ENCODE assay signal across 8 cellular contexts in genomic region chr10:13587367-13587766, GRCh38. TPM values are rescaled to one million over a fixed set of nuclear protein-coding genes. Genes with fewer than 3 reads are reported as not detected.
A peak's percentile ranks its signal among the peaks of the same experiment; 100 is the strongest.
DNase-seq lines count a peak whose midpoint lies in the region; ATAC-seq and TF ChIP-seq lines count a peak whose summit lies in the region.

No MANE protein-coding gene starts in this region.

- no peak overlapping the region for H3K27ac ChIP-seq in esophagus (ENCODE audit: low read depth in 2 of 2, low read length in 1 of 2)
- no peak overlapping the region for H3K27ac ChIP-seq in neural cell (ENCODE audit: low read length)

- H3K4me3 ChIP-seq in esophagus (ENCODE audit: low read depth in 1 of 2, low read length in 2 of 2) (peak overlapping the region; percentile 91 to 99), neural cell (ENCODE audit: low read length) (peak overlapping the region; percentile 79)

- peak overlapping the region; percentile 78 for H2AFZ ChIP-seq in neural cell (ENCODE audit: low read depth, low read length)

- no peaks in the 10 kb centered on the region for H3F3A ChIP-seq in neural cell (ENCODE audit: insufficient read depth, low read length, poor library complexity, severe bottlenecking)

- peak; percentile 26 for DNase-seq in NCI-H82 (lab: John Stamatoyannopoulos, UW)
- no peak for DNase-seq in NCI-H82 treated with DMSO at 0.1 percent for 48 hours (lab: John Stamatoyannopoulos, UW; ENCODE audit: unreplicated experiment)
- DNase-seq in T1000 (lab: John Stamatoyannopoulos, UW) = no peak
- no peak for DNase-seq in NCI-H1436 (lab: John Stamatoyannopoulos, UW)

- peaks cover 0 to 8% of the 10 kb centered on the region in 2 donors for H3K4me1 ChIP-seq in esophagus (ENCODE audit: control insufficient read depth in 2 of 2, insufficient read depth in 2 of 2, low read length in 1 of 2)

- peak overlapping the region; percentile 79 for H3K9ac ChIP-seq in neural cell (ENCODE audit: low read length)

- H4K20me1 ChIP-seq in neural cell (ENCODE audit: insufficient read depth) = no peaks in the 10 kb centered on the region

- peaks cover 2 to 5% of the 10 kb centered on the region in 2 donors for H3K36me3 ChIP-seq in esophagus (ENCODE audit: control insufficient read depth in 2 of 2, insufficient read depth in 2 of 2, low read length in 1 of 2)
- no peaks in the 10 kb centered on the region for H3K36me3 ChIP-seq in neural cell (ENCODE audit: insufficient read depth, low read length)

- no peak for TF ChIP-seq CTCF in neural cell (IDR thresholded peaks at IDR 0.05; ENCODE audit: poor library complexity, severe bottlenecking)

- WGBS in esophagus, 2 donors = 3 to 5% methylated on average over 18 of the region's 18 CpGs

- TF ChIP-seq EP300 in neural cell (conservative IDR thresholded peaks at IDR 0.05; ENCODE audit: poor library complexity, severe bottlenecking) = no peak

- no peak for TF ChIP-seq RAD21 in neural cell (conservative IDR thresholded peaks at IDR 0.05)

- peak overlapping the region; percentile 79 for H3K4me2 ChIP-seq in neural cell (ENCODE audit: low read length)

- no peaks in the 10 kb centered on the region for H3K27me3 ChIP-seq in esophagus (ENCODE audit: control insufficient read depth in 1 of 2, insufficient read depth in 2 of 2, low read length in 2 of 2)
- H3K27me3 ChIP-seq in neural cell (ENCODE audit: insufficient read depth, low read depth, low read length) = no peaks in the 10 kb centered on the region

- H3K79me2 ChIP-seq in neural cell (replicated peaks; ENCODE audit: insufficient read depth, low read length) = peaks cover 33% of the 10 kb centered on the region

- H3K9me3 ChIP-seq in esophagus (ENCODE audit: control insufficient read depth in 2 of 2, insufficient read depth in 1 of 2, low read depth in 1 of 2, low read length in 1 of 2) = no peaks in the 10 kb centered on the region
- H3K9me3 ChIP-seq in neural cell (ENCODE audit: low read length) = no peaks in the 10 kb centered on the region

- H3K9me2 ChIP-seq in neural cell (ENCODE audit: insufficient read depth, low read length) = no peaks in the 10 kb centered on the region

- peak; percentile 48 for ATAC-seq in SK-N-SH treated with all-trans-retinoic acid at 6 μM for 48 hours
- no peak for ATAC-seq in HG03342 (IDR thresholded peaks at IDR 0.05; ENCODE audit: unreplicated experiment)

TF ChIP-seq in SK-N-SH treated with all-trans-retinoic acid at 6 μM for 48 hours, 23 proteins besides CTCF, POLR2A, EP300 and RAD21 (continues in another document):
- TF ChIP-seq ZFP3 (CRISPR knock-in tag; IDR thresholded peaks at IDR 0.05) (no peak), PPARA (CRISPR knock-in tag; IDR thresholded peaks at IDR 0.05; ENCODE audit: borderline replicate concordance) (no peak), PATZ1 (CRISPR knock-in tag; IDR thresholded peaks at IDR 0.05; ENCODE audit: borderline replicate concordance) (no peak), ZC3H10 (CRISPR knock-in tag; IDR thresholded peaks at IDR 0.05) (no peak), OSR1 (CRISPR knock-in tag; IDR thresholded peaks at IDR 0.05) (no peak)
- TF ChIP-seq, protein P1, sequence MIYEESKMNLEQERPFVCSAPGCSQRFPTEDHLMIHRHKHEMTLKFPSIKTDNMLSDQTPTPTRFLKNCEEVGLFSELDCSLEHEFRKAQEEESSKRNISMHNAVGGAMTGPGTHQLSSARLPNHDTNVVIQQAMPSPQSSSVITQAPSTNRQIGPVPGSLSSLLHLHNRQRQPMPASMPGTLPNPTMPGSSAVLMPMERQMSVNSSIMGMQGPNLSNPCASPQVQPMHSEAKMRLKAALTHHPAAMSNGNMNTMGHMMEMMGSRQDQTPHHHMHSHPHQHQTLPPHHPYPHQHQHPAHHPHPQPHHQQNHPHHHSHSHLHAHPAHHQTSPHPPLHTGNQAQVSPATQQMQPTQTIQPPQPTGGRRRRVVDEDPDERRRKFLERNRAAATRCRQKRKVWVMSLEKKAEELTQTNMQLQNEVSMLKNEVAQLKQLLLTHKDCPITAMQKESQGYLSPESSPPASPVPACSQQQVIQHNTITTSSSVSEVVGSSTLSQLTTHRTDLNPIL (CRISPR knock-in tag; IDR thresholded peaks at IDR 0.05; ENCODE audit: low read depth) = no peak
- TF ChIP-seq, protein P2, sequence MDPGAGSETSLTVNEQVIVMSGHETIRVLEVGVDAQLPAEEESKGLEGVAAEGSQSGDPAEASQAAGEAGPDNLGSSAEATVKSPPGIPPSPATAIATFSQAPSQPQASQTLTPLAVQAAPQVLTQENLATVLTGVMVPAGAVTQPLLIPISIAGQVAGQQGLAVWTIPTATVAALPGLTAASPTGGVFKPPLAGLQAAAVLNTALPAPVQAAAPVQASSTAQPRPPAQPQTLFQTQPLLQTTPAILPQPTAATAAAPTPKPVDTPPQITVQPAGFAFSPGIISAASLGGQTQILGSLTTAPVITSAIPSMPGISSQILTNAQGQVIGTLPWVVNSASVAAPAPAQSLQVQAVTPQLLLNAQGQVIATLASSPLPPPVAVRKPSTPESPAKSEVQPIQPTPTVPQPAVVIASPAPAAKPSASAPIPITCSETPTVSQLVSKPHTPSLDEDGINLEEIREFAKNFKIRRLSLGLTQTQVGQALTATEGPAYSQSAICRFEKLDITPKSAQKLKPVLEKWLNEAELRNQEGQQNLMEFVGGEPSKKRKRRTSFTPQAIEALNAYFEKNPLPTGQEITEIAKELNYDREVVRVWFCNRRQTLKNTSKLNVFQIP (CRISPR knock-in tag; IDR thresholded peaks at IDR 0.05; ENCODE audit: borderline replicate concordance, low read depth) = no peak

TF ChIP-seq in neural cell, 6 proteins besides CTCF, POLR2A, EP300 and RAD21:
- TF ChIP-seq POLR2AphosphoS5 (IDR thresholded peaks at IDR 0.05) = no peak
- TF ChIP-seq TAF1 (IDR thresholded peaks at IDR 0.05; ENCODE audit: low read depth) = no peak
- TF ChIP-seq REST (IDR thresholded peaks at IDR 0.05; ENCODE audit: borderline replicate concordance) = no peak
- TF ChIP-seq EZH2 (IDR thresholded peaks at IDR 0.05; ENCODE audit: borderline replicate concordance, insufficient read depth, low read length, poor library complexity, severe bottlenecking) = no peak
- TF ChIP-seq SMC3 (conservative IDR thresholded peaks at IDR 0.05; ENCODE audit: poor library complexity) = no peak
- no peak for TF ChIP-seq MXI1 (conservative IDR thresholded peaks at IDR 0.05; ENCODE audit: poor library complexity, severe bottlenecking)

RNA-seq across cellular contexts. Expression of gene PRPF18, which starts 0.6 kb away (rescaled TPM):
- 10 to 100 TPM in 1 of 2 donors, 1 to 10 TPM in 1; 6.6 to 13.4 TPM for polyA plus RNA-seq in esophagus
- polyA plus RNA-seq in neural cell = 43.9 and 56.7 TPM in 2 replicates
- 81.6 and 111 TPM in 2 replicates for polyA minus RNA-seq in neural cell

RNA-seq across cellular contexts. Expression of gene BEND7, which starts 58.6 kb away (rescaled TPM):
- polyA plus RNA-seq in esophagus = 1 to 10 TPM; 1.1 to 1.9 TPM
- 4.5 and 5.1 TPM in 2 replicates for polyA plus RNA-seq in neural cell
- 9.3 TPM in 2 replicates for polyA minus RNA-seq in neural cell
